Comparison of ENCODE assay signal across 9 cellular contexts in the genomic region with DNA sequence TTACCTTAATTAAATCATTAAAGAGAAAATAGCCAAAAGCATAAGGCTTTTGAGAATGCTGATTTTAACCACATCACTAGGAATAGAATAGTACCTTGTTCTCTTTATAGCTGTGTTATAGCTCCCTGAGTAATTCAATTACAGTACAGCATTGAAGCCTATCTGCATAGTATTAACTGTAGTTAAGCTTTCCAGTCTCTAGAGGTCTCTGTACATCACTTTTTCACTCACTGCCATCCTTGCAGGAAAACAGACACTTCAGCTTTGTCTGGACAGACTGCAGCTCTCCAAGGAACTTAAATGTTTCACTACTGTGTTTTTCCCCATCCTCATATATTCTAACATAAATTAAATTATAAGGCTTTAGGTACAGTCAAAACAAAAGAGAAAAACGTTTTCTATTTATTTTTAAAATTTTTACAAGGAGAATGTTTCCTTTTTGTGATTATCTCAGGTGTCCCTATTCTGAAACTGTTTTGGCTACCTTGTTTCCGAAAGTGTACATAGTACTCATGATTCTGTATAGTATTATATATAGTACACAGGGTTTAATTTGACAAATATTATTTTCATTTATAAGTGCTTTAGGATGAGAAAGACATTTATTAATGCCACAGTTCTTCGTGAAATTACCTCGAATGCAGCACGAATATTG.
A peak's percentile ranks its signal among the peaks of the same experiment; 100 is the strongest.
DNase-seq lines count a peak whose midpoint lies in the region; ATAC-seq and TF ChIP-seq lines count a peak whose summit lies in the region.
"Had no signal": no experiment of that assay in that cellular context is flagged by ENCODE, and none has a peak within 500 bp of the region (broad histone marks: within the 10 kb centered on the region; RNA-seq: fewer than 3 reads in every experiment).

No MANE protein-coding gene starts in this region.

- H3K4me2 ChIP-seq in fibroblast of lung (ENCODE audit: extremely low read depth, insufficient read depth, low read length): peak overlapping the region; percentile 91

- no peaks in the 10 kb centered on the region for H4K20me1 ChIP-seq in fibroblast of lung (ENCODE audit: control insufficient read depth, extremely low read depth, insufficient read depth, low read length)

- no peaks in the 10 kb centered on the region for H3K4me1 ChIP-seq in HEK293 (ENCODE audit: control insufficient read depth, insufficient read depth, low read length)
- no peaks in the 10 kb centered on the region for H3K4me1 ChIP-seq in fibroblast of lung (ENCODE audit: control insufficient read depth, extremely low read depth, insufficient read depth, low read length)

- no peak for TF ChIP-seq CTCF in HEK293 (tag by site-specific recombination; IDR thresholded peaks at IDR 0.05)
- peak; percentile 69 for TF ChIP-seq CTCF in RWPE1 (conservative IDR thresholded peaks at IDR 0.05; ENCODE audit: low read depth)
- TF ChIP-seq CTCF in fibroblast of lung (conservative IDR thresholded peaks at IDR 0.05 in 1 of 2, IDR thresholded peaks at IDR 0.05 in 1 of 2; ENCODE audit: low read depth in 1 of 2, low read length in 2 of 2): peak; percentile 53 to 69
- TF ChIP-seq CTCF in omental fat pad (IDR thresholded peaks at IDR 0.05): no peak

- POLR2A ChIA-PET in HEK293 (lab: Yijun Ruan, JAX): no interaction called here
- POLR2A ChIA-PET in RWPE1 (lab: Yijun Ruan, JAX; ENCODE audit: low non-redundant PET): no interaction called here

- peak; percentile 51 for ATAC-seq in omental fat pad (ENCODE audit: low FRiP score)

- CTCF ChIA-PET in HEK293 (lab: Yijun Ruan, JAX) (interaction anchor here (0.6 to 1.5 kb wide), 8 partner anchors 24 to 1520 kb away, joined by 3 to 4 read pairs (median 3); no protein-coding TSS in a partner anchor), RWPE1 (lab: Yijun Ruan, JAX) (interaction anchor here (0.5 to 0.8 kb wide), 5 partner anchors 9 to 966 kb away, joined by 3 to 4 read pairs (median 4); no protein-coding TSS in a partner anchor)

- H3K9me3 ChIP-seq in HEK293 (ENCODE audit: control insufficient read depth, insufficient read depth, low read depth, low read length) (no peaks in the 10 kb centered on the region), fibroblast of lung (ENCODE audit: control insufficient read depth, insufficient read depth, low read depth, low read length) (no peaks in the 10 kb centered on the region)

- H3K9ac ChIP-seq in fibroblast of lung (ENCODE audit: insufficient read depth, low read length): no peak overlapping the region

- DNase-seq in GM04504 (ENCODE audit: low read depth) (peak; percentile 58), M059J (ENCODE audit: low read depth) (peak; percentile 55), RWPE1 (ENCODE audit: low spot score) (peak; percentile 15), fibroblast of lung (ENCODE audit: low read depth in 2 of 2) (peak; percentile 55 to 85), omental fat pad (ENCODE audit: low spot score) (no peak), HK-2 (ENCODE audit: unreplicated experiment) (no peak)
- no peak for DNase-seq in stimulated activated CD8-positive, alpha-beta memory T cell treated with anti-CD3 and anti-CD28 coated beads, Interleukin-4, amount 100 ng/mL, for 48 hours
- DNase-seq: activated T-cell treated with anti-CD3 and anti-CD28 coated beads, Interleukin-2, amount 50 U/mL, for 72 hours had no signal

- no peaks in the 10 kb centered on the region for H3K27me3 ChIP-seq in fibroblast of lung (ENCODE audit: control insufficient read depth, insufficient read depth, low read length)

- peak overlapping the region; percentile 66 for H2AFZ ChIP-seq in fibroblast of lung (ENCODE audit: low read length)

- no peak overlapping the region for H3K4me3 ChIP-seq in HEK293 (ENCODE audit: low read depth, low read length)
- H3K4me3 ChIP-seq in fibroblast of lung (replicated peaks in 1 of 4; ENCODE audit: control extremely low read depth in 1 of 4, insufficient read depth in 1 of 4, low read depth in 3 of 4, low read length in 4 of 4): peak overlapping the region; percentile 47 to 55 (median 54)

- H3K79me2 ChIP-seq in fibroblast of lung (ENCODE audit: control insufficient read depth, insufficient read depth, low read length): no peaks in the 10 kb centered on the region

- H3K36me3 ChIP-seq in HEK293 (ENCODE audit: control insufficient read depth in 2 of 2, insufficient read depth in 1 of 2, low read length in 2 of 2) (no peaks in the 10 kb centered on the region), fibroblast of lung (ENCODE audit: control insufficient read depth, insufficient read depth, low read length) (no peaks in the 10 kb centered on the region)

- H3K27ac ChIP-seq in HEK293 (ENCODE audit: extremely low read depth, low read depth, low read length) (no peak overlapping the region), RWPE1 (no peak overlapping the region), fibroblast of lung (ENCODE audit: insufficient read depth, low read length) (peak overlapping the region; percentile 23)

TF ChIP-seq in HEK293, 187 proteins besides CTCF, POLR2A, EP300 and RAD21 (continues in another document):
- TF ChIP-seq ZNF776 (tag by site-specific recombination; IDR thresholded peaks at IDR 0.05; ENCODE audit: borderline replicate concordance) (no peak), ZNF791 (tag by site-specific recombination; IDR thresholded peaks at IDR 0.05) (no peak), FEZF1 (tag by site-specific recombination; IDR thresholded peaks at IDR 0.05) (no peak), ZBTB7A (tag by site-specific recombination; IDR thresholded peaks at IDR 0.05; ENCODE audit: low read depth) (no peak), ZNF660 (tag by site-specific recombination; IDR thresholded peaks at IDR 0.05) (no peak), KLF10 (tag by site-specific recombination; IDR thresholded peaks at IDR 0.05) (no peak), ZBTB48 (tag by site-specific recombination; IDR thresholded peaks at IDR 0.05) (no peak), ZNF214 (tag by site-specific recombination; IDR thresholded peaks at IDR 0.05; ENCODE audit: borderline replicate concordance) (no peak), ZNF654 (tag by site-specific recombination; IDR thresholded peaks at IDR 0.05; ENCODE audit: low read depth) (peak; percentile 75), ZNF354C (tag by site-specific recombination; IDR thresholded peaks at IDR 0.05; ENCODE audit: borderline replicate concordance, low read depth) (no peak), ZNF266 (tag by site-specific recombination; IDR thresholded peaks at IDR 0.05; ENCODE audit: low read depth) (no peak), ZNF335 (tag by site-specific recombination; conservative IDR thresholded peaks at IDR 0.05) (0 out of 2 replicates have a peak, but pooled peaks have one; percentile 16), GLIS2 (tag by site-specific recombination; IDR thresholded peaks at IDR 0.05) (no peak), ZEB2 (tag by site-specific recombination; IDR thresholded peaks at IDR 0.05) (no peak), ZNF146 (tag by site-specific recombination; IDR thresholded peaks at IDR 0.05) (no peak)
- TF ChIP-seq, protein P1, sequence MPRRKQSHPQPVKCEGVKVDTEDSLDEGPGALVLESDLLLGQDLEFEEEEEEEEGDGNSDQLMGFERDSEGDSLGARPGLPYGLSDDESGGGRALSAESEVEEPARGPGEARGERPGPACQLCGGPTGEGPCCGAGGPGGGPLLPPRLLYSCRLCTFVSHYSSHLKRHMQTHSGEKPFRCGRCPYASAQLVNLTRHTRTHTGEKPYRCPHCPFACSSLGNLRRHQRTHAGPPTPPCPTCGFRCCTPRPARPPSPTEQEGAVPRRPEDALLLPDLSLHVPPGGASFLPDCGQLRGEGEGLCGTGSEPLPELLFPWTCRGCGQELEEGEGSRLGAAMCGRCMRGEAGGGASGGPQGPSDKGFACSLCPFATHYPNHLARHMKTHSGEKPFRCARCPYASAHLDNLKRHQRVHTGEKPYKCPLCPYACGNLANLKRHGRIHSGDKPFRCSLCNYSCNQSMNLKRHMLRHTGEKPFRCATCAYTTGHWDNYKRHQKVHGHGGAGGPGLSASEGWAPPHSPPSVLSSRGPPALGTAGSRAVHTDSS (tag by site-specific recombination; IDR thresholded peaks at IDR 0.05): no peak
- TF ChIP-seq, protein P2, sequence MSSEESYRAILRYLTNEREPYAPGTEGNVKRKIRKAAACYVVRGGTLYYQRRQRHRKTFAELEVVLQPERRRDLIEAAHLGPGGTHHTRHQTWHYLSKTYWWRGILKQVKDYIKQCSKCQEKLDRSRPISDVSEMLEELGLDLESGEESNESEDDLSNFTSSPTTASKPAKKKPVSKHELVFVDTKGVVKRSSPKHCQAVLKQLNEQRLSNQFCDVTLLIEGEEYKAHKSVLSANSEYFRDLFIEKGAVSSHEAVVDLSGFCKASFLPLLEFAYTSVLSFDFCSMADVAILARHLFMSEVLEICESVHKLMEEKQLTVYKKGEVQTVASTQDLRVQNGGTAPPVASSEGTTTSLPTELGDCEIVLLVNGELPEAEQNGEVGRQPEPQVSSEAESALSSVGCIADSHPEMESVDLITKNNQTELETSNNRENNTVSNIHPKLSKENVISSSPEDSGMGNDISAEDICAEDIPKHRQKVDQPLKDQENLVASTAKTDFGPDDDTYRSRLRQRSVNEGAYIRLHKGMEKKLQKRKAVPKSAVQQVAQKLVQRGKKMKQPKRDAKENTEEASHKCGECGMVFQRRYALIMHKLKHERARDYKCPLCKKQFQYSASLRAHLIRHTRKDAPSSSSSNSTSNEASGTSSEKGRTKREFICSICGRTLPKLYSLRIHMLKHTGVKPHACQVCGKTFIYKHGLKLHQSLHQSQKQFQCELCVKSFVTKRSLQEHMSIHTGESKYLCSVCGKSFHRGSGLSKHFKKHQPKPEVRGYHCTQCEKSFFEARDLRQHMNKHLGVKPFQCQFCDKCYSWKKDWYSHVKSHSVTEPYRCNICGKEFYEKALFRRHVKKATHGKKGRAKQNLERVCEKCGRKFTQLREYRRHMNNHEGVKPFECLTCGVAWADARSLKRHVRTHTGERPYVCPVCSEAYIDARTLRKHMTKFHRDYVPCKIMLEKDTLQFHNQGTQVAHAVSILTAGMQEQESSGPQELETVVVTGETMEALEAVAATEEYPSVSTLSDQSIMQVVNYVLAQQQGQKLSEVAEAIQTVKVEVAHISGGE (tag by site-specific recombination; conservative IDR thresholded peaks at IDR 0.05; ENCODE audit: low read depth): no peak

Comparison
In these comparisons a context has a peak if more than half of its experiments do, and no peak if none do; other contexts are left out.
1. DNase-seq: peak in GM04504 (single experiment), M059J (single experiment), RWPE1 (single experiment) and fibroblast of lung (2 of 2); none in omental fat pad (single experiment), stimulated activated CD8-positive, alpha-beta memory T cell treated with anti-CD3 and anti-CD28 coated beads, Interleukin-4, amount 100 ng/mL, for 48 hours (single experiment) and HK-2 (single experiment).
2. CTCF ChIP-seq: peak in RWPE1 (single experiment) and fibroblast of lung (2 of 2); none in HEK293 (single experiment) and omental fat pad (0 of 3).